ENCODE assay signal across 8 cellular contexts in the genomic region with DNA sequence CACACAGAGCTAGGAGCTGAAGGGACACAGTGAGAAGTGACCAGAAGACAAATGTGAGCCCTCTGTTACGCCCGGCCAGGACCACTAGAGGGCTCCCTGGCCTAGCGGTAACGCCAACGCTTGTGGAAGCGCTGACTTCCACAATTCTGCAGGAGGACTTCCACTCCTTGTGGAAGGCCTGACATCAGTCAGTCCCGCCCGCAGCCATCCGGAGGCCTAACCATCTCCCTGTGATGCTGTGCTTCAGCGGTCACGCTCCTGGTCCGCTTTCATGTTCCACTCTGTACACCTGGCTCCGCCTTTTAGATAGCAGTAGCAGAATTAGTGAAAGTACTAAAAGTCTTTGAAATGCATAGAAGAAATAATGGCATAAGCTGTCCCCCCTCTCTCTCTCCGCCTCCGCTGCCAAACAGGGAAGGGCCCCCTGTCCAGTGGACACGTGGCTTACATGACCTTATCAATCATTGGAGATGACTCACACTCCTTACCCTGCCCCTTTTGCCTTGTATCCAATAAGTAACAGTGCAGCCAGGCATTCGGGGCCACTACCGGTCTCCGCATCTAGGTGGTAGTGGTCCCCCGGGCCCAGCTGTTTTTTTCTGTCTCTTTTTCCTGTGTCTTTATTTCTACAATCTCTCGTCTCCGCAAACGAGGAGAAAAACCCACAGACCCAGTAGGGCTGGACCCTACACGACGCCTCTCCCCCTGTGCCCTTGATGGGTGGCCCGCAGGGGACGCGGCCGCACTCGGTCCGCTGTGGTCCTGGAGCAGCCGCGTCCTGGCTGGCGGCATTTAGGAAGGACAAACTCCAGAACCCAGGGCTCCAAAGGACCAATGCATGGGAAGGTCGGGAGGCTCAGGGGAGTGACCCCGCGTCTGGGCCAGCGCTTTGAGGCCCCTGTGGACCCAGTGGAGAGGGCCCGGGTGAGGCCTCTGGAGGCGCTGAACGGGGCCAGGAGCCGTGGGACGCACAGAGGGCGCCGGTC. TPM values are rescaled to one million over a fixed set of nuclear protein-coding genes. Genes with fewer than 3 reads are reported as not detected.
DNase-seq lines count a peak whose midpoint lies in the region; ATAC-seq and TF ChIP-seq lines count a peak whose summit lies in the region.

No MANE protein-coding gene starts in this region.

- peak; percentile 79 for DNase-seq in GM10248 (ENCODE audit: extremely low spot score)
- peak; percentile 25 for DNase-seq in NCI-H1105 treated with DMSO at 0.1 percent for 48 hours (lab: John Stamatoyannopoulos, UW)
- peak; percentile 28 to 42 (median 36) for DNase-seq in T-helper 17 cell
- DNase-seq in astrocyte of the cerebellum (ENCODE audit: low read depth), result peak; percentile 53
- DNase-seq in right cardiac atrium, result peak; percentile 87 to 94 (median 92)
- DNase-seq in putamen (ENCODE audit: low spot score), result peak; percentile 84
- no peak for DNase-seq in NCI-H1436 treated with DMSO at 0.1 percent for 48 hours (lab: John Stamatoyannopoulos, UW)

- POLR2A ChIA-PET in GM10248 (lab: Yijun Ruan, JAX), result interaction anchor here (0.6 kb wide), 1 partner anchor 515 kb away, joined by 7 read pairs; no protein-coding TSS in a partner anchor

- in situ Hi-C loops in astrocyte of the cerebellum (cut with HindIII; ENCODE audit: low sequenced_read_pairs), result no loop called here

- no peak overlapping the region for H3K27ac ChIP-seq in right cardiac atrium (ENCODE audit: low read length)

- H3K4me1 Mint-ChIP-seq in T-helper 17 cell, result peaks cover 16% of the 10 kb centered on the region

- peak overlapping the region; percentile 86 for H3K27ac Mint-ChIP-seq in T-helper 17 cell

- H3K36me3 Mint-ChIP-seq in T-helper 17 cell (ENCODE audit: low read depth), result no peaks in the 10 kb centered on the region

- peak; percentile 95 for TF ChIP-seq CTCF in GM10248 (IDR thresholded peaks at IDR 0.05; ENCODE audit: control extremely low read depth, extremely low read depth, low read depth, missing control alignments)
- TF ChIP-seq CTCF in astrocyte of the cerebellum (IDR thresholded peaks at IDR 0.05; ENCODE audit: low read depth, low read length, missing control alignments), result peak; percentile 95

- H3K4me3 Mint-ChIP-seq in T-helper 17 cell, result peak overlapping the region; percentile 97

- WGBS in right cardiac atrium, result 29% methylated on average over 45 of the region's 45 CpGs

- intact Hi-C loops in right cardiac atrium (cut with DNase I), result loop anchor here in 1 of 4 donors (10.0 kb wide), 1 partner anchor 734 kb away; no protein-coding TSS in a partner anchor

- H3K27me3 Mint-ChIP-seq in T-helper 17 cell, result peaks cover 34% of the 10 kb centered on the region

- H3K4me3 ChIP-seq in astrocyte of the cerebellum (ENCODE audit: low read depth, low read length), result no peak overlapping the region
- peak overlapping the region; percentile 21 for H3K4me3 ChIP-seq in right cardiac atrium (ENCODE audit: low read length)

- H3K27me3 ChIP-seq in right cardiac atrium (ENCODE audit: control insufficient read depth, insufficient read depth), result no peaks in the 10 kb centered on the region

- no peaks in the 10 kb centered on the region for H3K4me1 ChIP-seq in right cardiac atrium (ENCODE audit: control insufficient read depth, insufficient read depth, low read length)

- ATAC-seq in HG02588 (IDR thresholded peaks at IDR 0.05; ENCODE audit: unreplicated experiment) (peak; percentile 67), T-helper 17 cell (peak; percentile 80), right cardiac atrium (peak; percentile 91 to 92)

- CTCF ChIA-PET in GM10248 (lab: Yijun Ruan, JAX), result interaction anchor here (0.7 to 5.6 kb wide), 21 partner anchors 9 to 130 kb away, joined by 3 to 35 read pairs (median 4); partner anchors contain the start of gene RPL32

- H3K9me3 ChIP-seq in T-helper 17 cell (ENCODE audit: control insufficient read depth, low read length, poor library complexity, severe bottlenecking) (peaks cover 5% of the 10 kb centered on the region), right cardiac atrium (ENCODE audit: control insufficient read depth, low read length) (no peaks in the 10 kb centered on the region)

RNA-seq across cellular contexts. Expression of gene RPL32, which starts 27.0 kb away (rescaled TPM):
- total RNA-seq in T-helper 17 cell, result 1,000 to 10,000 TPM; 3,315 to 3,401 TPM
- total RNA-seq in right cardiac atrium, result 1,000 to 10,000 TPM in 3 of 4 donors, 100 to 1,000 TPM in 1; 993 to 1,089 (median 1,033) TPM
- polyA plus RNA-seq in right cardiac atrium, result 1,539 TPM
